Comparison of ENCODE assay signal across 28 cellular contexts in the genomic region with DNA sequence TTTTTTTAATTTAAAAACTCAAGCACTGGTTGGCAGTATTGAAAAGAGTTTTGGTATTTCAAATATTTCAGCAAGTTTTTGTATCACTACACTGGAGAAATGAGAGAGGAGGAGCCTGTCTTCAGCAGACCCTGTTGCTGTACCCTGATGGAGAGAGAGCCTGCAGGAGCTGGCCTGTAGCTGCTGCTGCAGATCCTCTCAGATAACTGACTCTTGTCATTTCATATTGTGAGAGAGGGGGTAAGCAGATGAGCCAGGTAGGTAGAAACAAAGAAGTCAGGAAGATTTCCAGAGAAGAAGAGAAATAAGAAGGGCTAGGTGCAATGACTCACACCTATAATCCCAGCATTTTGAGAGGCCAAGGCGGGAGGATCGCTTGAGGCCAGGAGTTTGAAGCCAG.
DNase-seq lines count a peak whose midpoint lies in the region; ATAC-seq and TF ChIP-seq lines count a peak whose summit lies in the region.
"Had no signal": no experiment of that assay in that cellular context is flagged by ENCODE, and none has a peak within 500 bp of the region (broad histone marks: within the 10 kb centered on the region; RNA-seq: fewer than 3 reads in every experiment).

No MANE protein-coding gene starts in this region.

- H3K36me3 Mint-ChIP-seq in immature natural killer cell: peaks cover 0 to 8% (median 0%) of the 10 kb centered on the region in 3 donors
- H3K36me3 Mint-ChIP-seq in stimulated activated memory B cell treated with anti-CD40 and anti-IgM and Interleukin-4, amounts not matched to agents 10 μg/mL and 1 μg/mL and 100 μg/mL, for 72 hours: peaks cover 12% of the 10 kb centered on the region

- CTCF ChIA-PET in SK-N-SH (lab: Yijun Ruan, JAX): no interaction called here
- CTCF ChIA-PET in RWPE1 (lab: Yijun Ruan, JAX): no interaction called here

- H3K4me1 ChIP-seq in SK-N-SH (ENCODE audit: control insufficient read depth in 1 of 2, insufficient read depth in 2 of 2, low read depth in 1 of 2, low read length in 1 of 2): peaks cover 8 to 9% of the 10 kb centered on the region in 2 experiments; a peak in 3 of 4 replicates

- no peaks in the 10 kb centered on the region for H4K20me1 ChIP-seq in SK-N-SH (ENCODE audit: insufficient read depth)

- no peak overlapping the region for H3K4me3 ChIP-seq in SK-N-SH (ENCODE audit: low read depth in 2 of 2, low read length in 1 of 2)
- H3K4me3 ChIP-seq: GM12878 had no signal

- no peaks in the 10 kb centered on the region for H3K9me2 ChIP-seq in SK-N-SH

- no peak overlapping the region for H3K4me2 ChIP-seq in SK-N-SH

- no peaks in the 10 kb centered on the region for H3K27me3 ChIP-seq in SK-N-SH (ENCODE audit: insufficient read depth)

- H3K36me3 ChIP-seq in SK-N-SH (replicated peaks in 1 of 2; ENCODE audit: control insufficient read depth in 1 of 2, insufficient read depth in 2 of 2, low read length in 1 of 2): no peaks in the 10 kb centered on the region

- DNase-seq in SK-N-SH (no peak), RWPE1 (ENCODE audit: low spot score) (no peak), immature natural killer cell (no peak), NCI-H2029 (lab: John Stamatoyannopoulos, UW) (no peak)
- DNase-seq: CD8-positive, alpha-beta memory T cell; DMS 273 treated with DMSO at 0.1 percent for 48 hours; DMS79; EL; GDM1; IMR-90; KG1; MM.1S; NCI-H1048; NCI-H1417; NCI-H1694 treated with DMSO at 0.1 percent for 48 hours; NCI-H2081 treated with DMSO at 0.1 percent for 48 hours; NCI-H2171 treated with DMSO at 0.1 percent for 48 hours; NCI-H446; NCI-H524 treated with DMSO at 0.1 percent for 48 hours; NCI-H774 had no signal

- no peak overlapping the region for H3K9ac ChIP-seq in SK-N-SH

- peak overlapping the region; percentile 47 to 86 (median 73) for H3K27ac Mint-ChIP-seq in immature natural killer cell
- H3K27ac Mint-ChIP-seq in stimulated activated memory B cell treated with anti-CD40 and anti-IgM and Interleukin-4, amounts not matched to agents 10 μg/mL and 1 μg/mL and 100 μg/mL, for 72 hours: peak overlapping the region; percentile 41
- H3K27ac Mint-ChIP-seq: B cell had no signal

- POLR2A ChIA-PET in SK-N-SH (lab: Yijun Ruan, JAX) (no interaction called here), RWPE1 (lab: Yijun Ruan, JAX; ENCODE audit: low non-redundant PET) (no interaction called here)

- ATAC-seq in SK-N-SH treated with all-trans-retinoic acid at 6 μM for 48 hours (no peak), GM19035 (IDR thresholded peaks at IDR 0.05; ENCODE audit: unreplicated experiment) (no peak)
- ATAC-seq in stimulated activated memory B cell treated with anti-CD40 and anti-IgM and Interleukin-4, amounts not matched to agents 10 μg/mL and 1 μg/mL and 100 μg/mL, for 72 hours: no peak
- ATAC-seq: GM12878, HCT116 had no signal

- H3K9me3 ChIP-seq in SK-N-SH: no peaks in the 10 kb centered on the region

- peaks cover 0 to 7% (median 2%) of the 10 kb centered on the region in 3 donors for H3K27me3 Mint-ChIP-seq in immature natural killer cell (ENCODE audit: low read depth in 3 of 3)
- H3K27me3 Mint-ChIP-seq in stimulated activated memory B cell treated with anti-CD40 and anti-IgM and Interleukin-4, amounts not matched to agents 10 μg/mL and 1 μg/mL and 100 μg/mL, for 72 hours: no peaks in the 10 kb centered on the region
- H3K27me3 Mint-ChIP-seq: B cell; CD8-positive, alpha-beta memory T cell had no signal

- H3K9me3 Mint-ChIP-seq in immature natural killer cell: no peaks in the 10 kb centered on the region
- peaks cover 4% of the 10 kb centered on the region for H3K9me3 Mint-ChIP-seq in stimulated activated memory B cell treated with anti-CD40 and anti-IgM and Interleukin-4, amounts not matched to agents 10 μg/mL and 1 μg/mL and 100 μg/mL, for 72 hours

- TF ChIP-seq CTCF in SK-N-SH (IDR thresholded peaks at IDR 0.05) (no peak), RWPE1 (conservative IDR thresholded peaks at IDR 0.05; ENCODE audit: low read depth) (no peak)

- H3K4me1 Mint-ChIP-seq in immature natural killer cell: peaks cover 74 to 89% of the 10 kb centered on the region in 2 donors
- H3K4me1 Mint-ChIP-seq in stimulated activated memory B cell treated with anti-CD40 and anti-IgM and Interleukin-4, amounts not matched to agents 10 μg/mL and 1 μg/mL and 100 μg/mL, for 72 hours: peaks cover 44% of the 10 kb centered on the region

- TF ChIP-seq RAD21 in SK-N-SH (IDR thresholded peaks at IDR 0.05; ENCODE audit: low read length): no peak

- H3K27ac ChIP-seq in SK-N-SH (ENCODE audit: low read depth in 2 of 2, low read length in 1 of 2): no peak overlapping the region
- peak overlapping the region; percentile 43 for H3K27ac ChIP-seq in RWPE1
- H3K27ac ChIP-seq: 22Rv1, C4-2B had no signal

- no peaks in the 10 kb centered on the region for H3K79me2 ChIP-seq in SK-N-SH (ENCODE audit: insufficient read depth)

- H2AFZ ChIP-seq in SK-N-SH (ENCODE audit: low read depth): no peak overlapping the region

- peak overlapping the region in 1 of 5 donors; percentile 5 for H3K4me3 Mint-ChIP-seq in immature natural killer cell
- H3K4me3 Mint-ChIP-seq in stimulated activated memory B cell treated with anti-CD40 and anti-IgM and Interleukin-4, amounts not matched to agents 10 μg/mL and 1 μg/mL and 100 μg/mL, for 72 hours: no peak overlapping the region
- H3K4me3 Mint-ChIP-seq: B cell; CD8-positive, alpha-beta memory T cell had no signal

- TF ChIP-seq EP300 in SK-N-SH (IDR thresholded peaks at IDR 0.05; ENCODE audit: borderline replicate concordance in 1 of 2, low read depth in 1 of 2, low read length in 1 of 2): no peak

- H3F3A ChIP-seq in SK-N-SH (replicated peaks; ENCODE audit: insufficient read depth): no peaks in the 10 kb centered on the region

- WGBS in SK-N-SH (ENCODE audit: low lambda C conversion rate): 67% methylated on average over 2 of the region's 2 CpGs

TF ChIP-seq in SK-N-SH, 30 proteins besides CTCF, POLR2A, EP300 and RAD21:
- TF ChIP-seq EZH2phosphoT487 (IDR thresholded peaks at IDR 0.05; ENCODE audit: borderline replicate concordance, low read depth) (no peak), POLR2AphosphoS5 (IDR thresholded peaks at IDR 0.05; ENCODE audit: low read depth, low read length) (no peak), FOXJ3 (CRISPR knock-in tag; IDR thresholded peaks at IDR 0.05) (no peak), SMC3 (IDR thresholded peaks at IDR 0.05; ENCODE audit: low read depth, low read length) (no peak), JUND (IDR thresholded peaks at IDR 0.05) (no peak), NFIC (IDR thresholded peaks at IDR 0.05; ENCODE audit: borderline replicate concordance) (no peak), GATA2 (CRISPR knock-in tag; IDR thresholded peaks at IDR 0.05) (peak; percentile 51; the same call in 1 of the 2 replicates)
- TF ChIP-seq, protein P1, sequence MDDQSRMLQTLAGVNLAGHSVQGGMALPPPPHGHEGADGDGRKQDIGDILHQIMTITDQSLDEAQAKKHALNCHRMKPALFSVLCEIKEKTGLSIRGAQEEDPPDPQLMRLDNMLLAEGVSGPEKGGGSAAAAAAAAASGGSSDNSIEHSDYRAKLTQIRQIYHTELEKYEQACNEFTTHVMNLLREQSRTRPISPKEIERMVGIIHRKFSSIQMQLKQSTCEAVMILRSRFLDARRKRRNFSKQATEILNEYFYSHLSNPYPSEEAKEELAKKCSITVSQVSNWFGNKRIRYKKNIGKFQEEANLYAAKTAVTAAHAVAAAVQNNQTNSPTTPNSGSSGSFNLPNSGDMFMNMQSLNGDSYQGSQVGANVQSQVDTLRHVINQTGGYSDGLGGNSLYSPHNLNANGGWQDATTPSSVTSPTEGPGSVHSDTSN (IDR thresholded peaks at IDR 0.05): no peak

TF ChIP-seq in SK-N-SH treated with all-trans-retinoic acid at 6 μM for 48 hours, 23 proteins besides CTCF, POLR2A, EP300 and RAD21 (continues in another document):
- TF ChIP-seq ZFP30 (CRISPR knock-in tag; IDR thresholded peaks at IDR 0.05) (no peak), CSDC2 (CRISPR knock-in tag; IDR thresholded peaks at IDR 0.05) (no peak), ZNF70 (CRISPR knock-in tag; IDR thresholded peaks at IDR 0.05) (no peak), GLIS3 (CRISPR knock-in tag; IDR thresholded peaks at IDR 0.05) (no peak), TOX (CRISPR knock-in tag; IDR thresholded peaks at IDR 0.05; ENCODE audit: borderline replicate concordance) (no peak), ISL1 (CRISPR knock-in tag; IDR thresholded peaks at IDR 0.05) (no peak)
- TF ChIP-seq, protein P2, sequence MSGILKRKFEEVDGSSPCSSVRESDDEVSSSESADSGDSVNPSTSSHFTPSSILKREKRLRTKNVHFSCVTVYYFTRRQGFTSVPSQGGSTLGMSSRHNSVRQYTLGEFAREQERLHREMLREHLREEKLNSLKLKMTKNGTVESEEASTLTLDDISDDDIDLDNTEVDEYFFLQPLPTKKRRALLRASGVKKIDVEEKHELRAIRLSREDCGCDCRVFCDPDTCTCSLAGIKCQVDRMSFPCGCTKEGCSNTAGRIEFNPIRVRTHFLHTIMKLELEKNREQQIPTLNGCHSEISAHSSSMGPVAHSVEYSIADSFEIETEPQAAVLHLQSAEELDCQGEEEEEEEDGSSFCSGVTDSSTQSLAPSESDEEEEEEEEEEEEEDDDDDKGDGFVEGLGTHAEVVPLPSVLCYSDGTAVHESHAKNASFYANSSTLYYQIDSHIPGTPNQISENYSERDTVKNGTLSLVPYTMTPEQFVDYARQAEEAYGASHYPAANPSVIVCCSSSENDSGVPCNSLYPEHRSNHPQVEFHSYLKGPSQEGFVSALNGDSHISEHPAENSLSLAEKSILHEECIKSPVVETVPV (CRISPR knock-in tag; IDR thresholded peaks at IDR 0.05): no peak
- TF ChIP-seq, protein P3, sequence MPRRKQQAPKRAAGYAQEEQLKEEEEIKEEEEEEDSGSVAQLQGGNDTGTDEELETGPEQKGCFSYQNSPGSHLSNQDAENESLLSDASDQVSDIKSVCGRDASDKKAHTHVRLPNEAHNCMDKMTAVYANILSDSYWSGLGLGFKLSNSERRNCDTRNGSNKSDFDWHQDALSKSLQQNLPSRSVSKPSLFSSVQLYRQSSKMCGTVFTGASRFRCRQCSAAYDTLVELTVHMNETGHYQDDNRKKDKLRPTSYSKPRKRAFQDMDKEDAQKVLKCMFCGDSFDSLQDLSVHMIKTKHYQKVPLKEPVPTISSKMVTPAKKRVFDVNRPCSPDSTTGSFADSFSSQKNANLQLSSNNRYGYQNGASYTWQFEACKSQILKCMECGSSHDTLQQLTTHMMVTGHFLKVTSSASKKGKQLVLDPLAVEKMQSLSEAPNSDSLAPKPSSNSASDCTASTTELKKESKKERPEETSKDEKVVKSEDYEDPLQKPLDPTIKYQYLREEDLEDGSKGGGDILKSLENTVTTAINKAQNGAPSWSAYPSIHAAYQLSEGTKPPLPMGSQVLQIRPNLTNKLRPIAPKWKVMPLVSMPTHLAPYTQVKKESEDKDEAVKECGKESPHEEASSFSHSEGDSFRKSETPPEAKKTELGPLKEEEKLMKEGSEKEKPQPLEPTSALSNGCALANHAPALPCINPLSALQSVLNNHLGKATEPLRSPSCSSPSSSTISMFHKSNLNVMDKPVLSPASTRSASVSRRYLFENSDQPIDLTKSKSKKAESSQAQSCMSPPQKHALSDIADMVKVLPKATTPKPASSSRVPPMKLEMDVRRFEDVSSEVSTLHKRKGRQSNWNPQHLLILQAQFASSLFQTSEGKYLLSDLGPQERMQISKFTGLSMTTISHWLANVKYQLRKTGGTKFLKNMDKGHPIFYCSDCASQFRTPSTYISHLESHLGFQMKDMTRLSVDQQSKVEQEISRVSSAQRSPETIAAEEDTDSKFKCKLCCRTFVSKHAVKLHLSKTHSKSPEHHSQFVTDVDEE (CRISPR knock-in tag; IDR thresholded peaks at IDR 0.05): no peak
